In genomic region chr4:39686997-39687396, GRCh38 we compare ENCODE assay signal across 15 cellular contexts.
"Had no signal": no experiment of that assay in that cellular context is flagged by ENCODE, and none has a peak within 500 bp of the region (broad histone marks: within the 10 kb centered on the region; RNA-seq: fewer than 3 reads in every experiment).

No MANE protein-coding gene starts in this region.

- DNase-seq: activated CD4-positive, alpha-beta T cell treated with anti-CD3 and anti-CD28 coated beads, Interleukin-2, amount 10 ng/mL, durations not matched to agents 7 days and 5 days; activated CD4-positive, CD25-positive, alpha-beta regulatory T cell; activated CD8-positive, alpha-beta memory T cell treated with anti-CD3 and anti-CD28 coated beads for 24 hours; activated naive CD4-positive, alpha-beta T cell treated with anti-CD3 and anti-CD28 coated beads for 36 hours; foreskin keratinocyte; left lung; mesenchymal stem cell; psoas muscle; right lobe of liver; spleen; stimulated activated CD4-positive, alpha-beta T cell treated with anti-CD3 and anti-CD28 coated beads, Interleukin-1b, Interleukin-23, amount 100 ng/mL, for 48 hours; tibial artery had no signal

- H3K27ac ChIP-seq: foreskin keratinocyte, left lung, psoas muscle, right lobe of liver, spleen, tibial artery had no signal

- ATAC-seq: activated T-helper 17 cell treated with anti-CD3 and anti-CD28 coated beads, Interleukin-2, amount 50 U/mL, for 72 hours; esophagus mucosa; foreskin keratinocyte; left lung; psoas muscle; stimulated activated memory B cell treated with anti-CD40 and anti-IgM and Interleukin-4, amounts not matched to agents 10 μg/mL and 1 μg/mL and 100 μg/mL, for 72 hours had no signal

- H3K4me3 ChIP-seq: left lung, psoas muscle, right lobe of liver, spleen, tibial artery had no signal

- H3K4me1 ChIP-seq: foreskin keratinocyte, psoas muscle, right lobe of liver, tibial artery had no signal

- H3K36me3 ChIP-seq: left lung, right lobe of liver, spleen, tibial artery had no signal

- H3K9me3 ChIP-seq: left lung, psoas muscle, right lobe of liver, spleen, tibial artery had no signal

- H3K27me3 ChIP-seq: foreskin keratinocyte, left lung, right lobe of liver, spleen, tibial artery had no signal
